In genomic region chr1:244863491-244864252, GRCh38 we compare ENCODE assay signal across 8 cellular contexts. TPM values are rescaled to one million over a fixed set of nuclear protein-coding genes. Genes with fewer than 3 reads are reported as not detected.
A peak's percentile ranks its signal among the peaks of the same experiment; 100 is the strongest.
DNase-seq lines count a peak whose midpoint lies in the region; ATAC-seq and TF ChIP-seq lines count a peak whose summit lies in the region.

No MANE protein-coding gene starts in this region.

- TF ChIP-seq CTCF in foreskin keratinocyte (conservative IDR thresholded peaks at IDR 0.05) (no peak), prostate gland (IDR thresholded peaks at IDR 0.05) (no peak)

- intact Hi-C loops in prostate gland (cut with DNase I): loop anchor here (1.0 to 5.0 kb wide), 3 partner anchors 28 to 179 kb away; partner anchors contain the start of gene COX20

- ATAC-seq in HG03280 (IDR thresholded peaks at IDR 0.05; ENCODE audit: unreplicated experiment): peak; percentile 3
- peak; percentile 19 for ATAC-seq in foreskin keratinocyte

- no peaks in the 10 kb centered on the region for H3K9me3 ChIP-seq in prostate gland

- H3K27ac ChIP-seq in foreskin keratinocyte (peak overlapping the region; percentile 93), prostate gland (peak overlapping the region; percentile 100)

- DNase-seq in NCI-H146 (lab: John Stamatoyannopoulos, UW) (peak; percentile 67), NCI-H146 treated with DMSO at 0.1 percent for 48 hours (lab: John Stamatoyannopoulos, UW; ENCODE audit: unreplicated experiment) (no peak), foreskin keratinocyte (peak; percentile 3 to 20), prostate gland (ENCODE audit: low spot score) (peak; percentile 21), NCI-H1048 (lab: John Stamatoyannopoulos, UW) (no peak), hippocampal formation (lab: John Stamatoyannopoulos, UW) (no peak)
- peak; percentile 74 for DNase-seq in activated CD8-positive, alpha-beta memory T cell treated with anti-CD3 and anti-CD28 coated beads, Interleukin-2, amount 50 U/mL, for 48 hours

- no peaks in the 10 kb centered on the region for H3K36me3 ChIP-seq in prostate gland

- TF ChIP-seq POLR2A in prostate gland (IDR thresholded peaks at IDR 0.05): no peak

- peak overlapping the region; percentile 91 to 95 for H3K4me3 ChIP-seq in prostate gland

- whole genome bisulfite sequencing in prostate gland: under 1% methylated on average over 64 of the region's 92 CpGs

- H3K27me3 ChIP-seq in foreskin keratinocyte: no peaks in the 10 kb centered on the region
- no peaks in the 10 kb centered on the region for H3K27me3 ChIP-seq in prostate gland (replicated peaks; ENCODE audit: insufficient read depth)

- H3K4me1 ChIP-seq in foreskin keratinocyte (peaks cover 16% of the 10 kb centered on the region), prostate gland (replicated peaks) (peaks cover 4% of the 10 kb centered on the region)

RNA-seq across cellular contexts. Expression of gene HNRNPU, which starts 0.7 kb away (rescaled TPM):
- total RNA-seq in foreskin keratinocyte (361 and 420 TPM in 2 replicates), prostate gland (100 to 1,000 TPM; 302 to 350 TPM)
- 190 and 234 TPM in 2 replicates for polyA plus RNA-seq in foreskin keratinocyte

RNA-seq across cellular contexts. Expression of gene COX20, which starts 28.2 kb away (rescaled TPM):
- total RNA-seq in foreskin keratinocyte (28.5 and 31.4 TPM in 2 replicates), prostate gland (10 to 100 TPM; 46.8 to 78.4 TPM)
- 44.9 and 54.7 TPM in 2 replicates for polyA plus RNA-seq in foreskin keratinocyte

Comparison
In these comparisons a context has a peak if more than half of its experiments do, and no peak if none do; other contexts are left out.
1. DNase-seq: peak in NCI-H146 (single experiment), activated CD8-positive, alpha-beta memory T cell treated with anti-CD3 and anti-CD28 coated beads, Interleukin-2, amount 50 U/mL, for 48 hours (single experiment), foreskin keratinocyte (2 of 2) and prostate gland (single experiment); none in NCI-H146 treated with DMSO at 0.1 percent for 48 hours (single experiment), NCI-H1048 (single experiment) and hippocampal formation (0 of 2).